Comparison of ENCODE assay signal across 26 cellular contexts in genomic region chr19:31438401-31439269, GRCh38.
"Had no signal": no experiment of that assay in that cellular context is flagged by ENCODE, and none has a peak within 500 bp of the region (broad histone marks: within the 10 kb centered on the region; RNA-seq: fewer than 3 reads in every experiment).

No MANE protein-coding gene starts in this region.

- H3K27me3 Mint-ChIP-seq: activated CD8-positive, alpha-beta memory T cell treated with anti-CD3 and anti-CD28 coated beads, Interleukin-2, amount 10 ng/mL, durations not matched to agents 7 days and 5 days had no signal

- DNase-seq: activated CD4-positive, alpha-beta T cell treated with anti-CD3 and anti-CD28 coated beads for 4 hours; activated CD4-positive, alpha-beta T cell treated with anti-CD3 and anti-CD28 coated beads, Interleukin-2, amount 50 U/mL, for 4 hours; activated CD8-positive, alpha-beta memory T cell treated with anti-CD3 and anti-CD28 coated beads, Interleukin-2, amount 10 ng/mL, durations not matched to agents 7 days and 5 days; activated effector memory CD4-positive, alpha-beta T cell treated with anti-CD3 and anti-CD28 coated beads, Interleukin-2, amount 50 U/mL, for 16 hours; activated naive CD4-positive, alpha-beta T cell treated with Interleukin-2 at 50 U/mL for 16 hours; activated naive CD8-positive, alpha-beta T cell treated with anti-CD3 and anti-CD28 coated beads, Interleukin-2, amount 50 U/mL, for 24 hours; activated T-cell treated with anti-CD3 and anti-CD28 coated beads, Interleukin-2, amount 50 U/mL, for 24 hours; amniotic stem cell; body of pancreas; Karpas-422; MM.1S; NCI-H1105; NCI-H1436; NCI-H1694 treated with DMSO at 0.1 percent for 48 hours; NCI-H2081; NCI-H446; NCI-H524; Peyer's patch; Right ventricle myocardium superior; SJCRH30; SK-N-SH; T-helper 1 cell; WERI-Rb-1 had no signal

- H3K9me3 ChIP-seq: ascending aorta, body of pancreas, Peyer's patch, SK-N-SH had no signal

- H3K27ac Mint-ChIP-seq: activated CD8-positive, alpha-beta memory T cell treated with anti-CD3 and anti-CD28 coated beads, Interleukin-2, amount 10 ng/mL, durations not matched to agents 7 days and 5 days; activated naive CD4-positive, alpha-beta T cell treated with anti-CD3 and anti-CD28 coated beads, Interleukin-2, amount 50 U/mL, for 72 hours; activated naive CD8-positive, alpha-beta T cell treated with anti-CD3 and anti-CD28 coated beads, Interleukin-2, amount 50 U/mL, for 24 hours; activated T-cell treated with anti-CD3 and anti-CD28 coated beads, Interleukin-2, amount 50 U/mL, for 24 hours had no signal

- H3K4me1 ChIP-seq: ascending aorta, body of pancreas, Peyer's patch had no signal

- H3K27me3 ChIP-seq: ascending aorta, body of pancreas, Peyer's patch, SJCRH30 had no signal

- H3K4me3 ChIP-seq: ascending aorta, body of pancreas, Peyer's patch, SJCRH30 had no signal

- H3K9ac ChIP-seq: SK-N-SH had no signal

- H3K4me3 Mint-ChIP-seq: activated CD8-positive, alpha-beta memory T cell treated with anti-CD3 and anti-CD28 coated beads, Interleukin-2, amount 10 ng/mL, durations not matched to agents 7 days and 5 days; activated naive CD8-positive, alpha-beta T cell treated with anti-CD3 and anti-CD28 coated beads, Interleukin-2, amount 50 U/mL, for 24 hours; activated T-cell treated with anti-CD3 and anti-CD28 coated beads, Interleukin-2, amount 50 U/mL, for 24 hours had no signal

- H3K36me3 ChIP-seq: ascending aorta, Peyer's patch, SJCRH30, WERI-Rb-1 had no signal

- ATAC-seq: activated CD8-positive, alpha-beta memory T cell treated with anti-CD3 and anti-CD28 coated beads, Interleukin-2, amount 10 ng/mL, durations not matched to agents 7 days and 5 days; activated naive CD4-positive, alpha-beta T cell treated with anti-CD3 and anti-CD28 coated beads, Interleukin-2, amount 50 U/mL, for 72 hours; activated naive CD8-positive, alpha-beta T cell treated with anti-CD3 and anti-CD28 coated beads, Interleukin-2, amount 50 U/mL, for 24 hours; body of pancreas had no signal

- H3K27ac ChIP-seq: ascending aorta, body of pancreas, Peyer's patch, RWPE1, SJCRH30, WERI-Rb-1 had no signal

- H3K36me3 Mint-ChIP-seq: activated CD8-positive, alpha-beta memory T cell treated with anti-CD3 and anti-CD28 coated beads, Interleukin-2, amount 10 ng/mL, durations not matched to agents 7 days and 5 days; activated naive CD4-positive, alpha-beta T cell treated with anti-CD3 and anti-CD28 coated beads, Interleukin-2, amount 50 U/mL, for 72 hours had no signal

- H3K4me1 Mint-ChIP-seq: activated CD8-positive, alpha-beta memory T cell treated with anti-CD3 and anti-CD28 coated beads, Interleukin-2, amount 10 ng/mL, durations not matched to agents 7 days and 5 days; activated naive CD8-positive, alpha-beta T cell treated with anti-CD3 and anti-CD28 coated beads, Interleukin-2, amount 50 U/mL, for 24 hours had no signal
